19 cellular contexts compared by ENCODE assay signal in genomic region chr4:99844048-99844447, GRCh38. TPM values are rescaled to one million over a fixed set of nuclear protein-coding genes. Genes with fewer than 3 reads are reported as not detected.
DNase-seq lines count a peak whose midpoint lies in the region; ATAC-seq and TF ChIP-seq lines count a peak whose summit lies in the region.
"Had no signal": no experiment of that assay in that cellular context is flagged by ENCODE, and none has a peak within 500 bp of the region (broad histone marks: within the 10 kb centered on the region; RNA-seq: fewer than 3 reads in every experiment).

No MANE protein-coding gene starts in this region.

- H3K27ac Mint-ChIP-seq in activated CD4-positive, alpha-beta T cell treated with anti-CD3 and anti-CD28 coated beads, Interleukin-2, amount 10 ng/mL, durations not matched to agents 24 days and 14 days: no peak overlapping the region
- no peak overlapping the region for H3K27ac Mint-ChIP-seq in WTC11

- H3K4me1 ChIP-seq in DND-41 (ENCODE audit: insufficient read depth, low read length): no peaks in the 10 kb centered on the region
- peaks cover 2 to 10% of the 10 kb centered on the region in 2 donors for H3K4me1 ChIP-seq in neuronal stem cell (ENCODE audit: control insufficient read depth in 2 of 2, insufficient read depth in 1 of 2, low read depth in 1 of 2, low read length in 2 of 2)

- no peaks in the 10 kb centered on the region for H4K20me1 ChIP-seq in DND-41 (ENCODE audit: insufficient read depth, low read length)
- H4K20me1 ChIP-seq: BLaER1 treated with 17β-estradiol and CSF1 and Interleukin-3, amounts not matched to agents 10 nM and 100 nM had no signal

- intact Hi-C loops in activated CD4-positive, alpha-beta T cell treated with anti-CD3 and anti-CD28 coated beads, Interleukin-2, amount 10 ng/mL, durations not matched to agents 24 days and 14 days (cut with micrococcal nuclease): loop anchor here (10.0 kb wide), 1 partner anchor 1359 kb away; no protein-coding TSS in a partner anchor

- H3K4me3 Mint-ChIP-seq in activated CD4-positive, alpha-beta T cell treated with anti-CD3 and anti-CD28 coated beads, Interleukin-2, amount 10 ng/mL, durations not matched to agents 24 days and 14 days: no peak overlapping the region
- no peak overlapping the region for H3K4me3 Mint-ChIP-seq in WTC11

- H4K91ac ChIP-seq in neuronal stem cell (ENCODE audit: low read depth, low read length, poor library complexity): no peak overlapping the region

- no peak overlapping the region for H4K8ac ChIP-seq in neuronal stem cell (ENCODE audit: low read depth, low read length)

- H3K4me1 Mint-ChIP-seq in activated CD4-positive, alpha-beta T cell treated with anti-CD3 and anti-CD28 coated beads, Interleukin-2, amount 10 ng/mL, durations not matched to agents 24 days and 14 days: peaks cover 56% of the 10 kb centered on the region
- no peaks in the 10 kb centered on the region for H3K4me1 Mint-ChIP-seq in WTC11

- no peaks in the 10 kb centered on the region for H3K27me3 Mint-ChIP-seq in activated CD4-positive, alpha-beta T cell treated with anti-CD3 and anti-CD28 coated beads, Interleukin-2, amount 10 ng/mL, durations not matched to agents 24 days and 14 days
- H3K27me3 Mint-ChIP-seq in WTC11 (ENCODE audit: low read depth): no peaks in the 10 kb centered on the region

- no peak overlapping the region for H2BK15ac ChIP-seq in neuronal stem cell (ENCODE audit: low read length)

- no peak overlapping the region for H2BK5ac ChIP-seq in neuronal stem cell (ENCODE audit: low read length)

- H2BK120ac ChIP-seq in neuronal stem cell (ENCODE audit: low read depth, low read length): no peak overlapping the region

- H3K9me3 Mint-ChIP-seq in activated CD4-positive, alpha-beta T cell treated with anti-CD3 and anti-CD28 coated beads, Interleukin-2, amount 10 ng/mL, durations not matched to agents 24 days and 14 days: peaks cover 3% of the 10 kb centered on the region
- H3K9me3 Mint-ChIP-seq in WTC11: no peaks in the 10 kb centered on the region

- TF ChIP-seq CTCF in DND-41 (IDR thresholded peaks at IDR 0.05; ENCODE audit: borderline replicate concordance, extremely low read depth, low read length, poor library complexity, severe bottlenecking) (no peak), WTC11 (IDR thresholded peaks at IDR 0.05) (no peak)

- DNase-seq in activated CD4-positive, alpha-beta T cell treated with anti-CD3 and anti-CD28 coated beads, Interleukin-2, amount 10 ng/mL, durations not matched to agents 24 days and 14 days: peak; percentile 53
- DNase-seq in activated CD4-positive, alpha-beta T cell treated with anti-CD3 and anti-CD28 coated beads for 1 hour: no peak
- DNase-seq in DND-41: no peak
- DNase-seq in WTC11 (ENCODE audit: low spot score): no peak
- DNase-seq in neuronal stem cell (ENCODE audit: low spot score): no peak
- no peak for DNase-seq in NCI-H1694 treated with DMSO at 0.1 percent for 48 hours (lab: John Stamatoyannopoulos, UW)
- no peak for DNase-seq in foreskin melanocyte
- DNase-seq in stimulated activated CD4-positive, alpha-beta T cell treated with anti-CD3 and anti-CD28 coated beads, Interleukin-12 subunit alpha, Interleukin-12 subunit beta, amount 100 ng/mL, for 4 hours: no peak
- DNase-seq: 8988T, DMS153, HCEC 1CT, Kasumi-1, NCI-H1417, NCI-H2081 treated with DMSO at 0.1 percent for 48 hours, NCI-H226, NCI-H526 treated with DMSO at 0.1 percent for 48 hours, OCI-M1 had no signal

- H3K14ac ChIP-seq in neuronal stem cell (ENCODE audit: low read length): no peak overlapping the region

- no peak overlapping the region for H2BK12ac ChIP-seq in neuronal stem cell (ENCODE audit: low read length)

- H3K79me2 ChIP-seq in DND-41 (ENCODE audit: insufficient read depth, low read length): no peaks in the 10 kb centered on the region

- H3K4me2 ChIP-seq in DND-41 (ENCODE audit: insufficient read depth, low read length) (no peak overlapping the region), neuronal stem cell (ENCODE audit: insufficient read depth, low read length, poor library complexity, severe bottlenecking) (no peak overlapping the region)

- no peaks in the 10 kb centered on the region for H3K27me3 ChIP-seq in DND-41 (ENCODE audit: insufficient read depth, low read length, poor library complexity)
- no peaks in the 10 kb centered on the region for H3K27me3 ChIP-seq in neuronal stem cell (ENCODE audit: control insufficient read depth in 3 of 3, insufficient read depth in 3 of 3, low read depth in 1 of 3, low read length in 3 of 3)
- H3K27me3 ChIP-seq: BLaER1 treated with 17β-estradiol and CSF1 and Interleukin-3, amounts not matched to agents 10 nM and 100 nM had no signal

- H3K36me3 Mint-ChIP-seq in activated CD4-positive, alpha-beta T cell treated with anti-CD3 and anti-CD28 coated beads, Interleukin-2, amount 10 ng/mL, durations not matched to agents 24 days and 14 days (ENCODE audit: low read depth): peaks cover 52% of the 10 kb centered on the region
- H3K36me3 Mint-ChIP-seq in WTC11: no peaks in the 10 kb centered on the region

- H3K9ac ChIP-seq in DND-41 (ENCODE audit: low read depth, low read length) (no peak overlapping the region), neuronal stem cell (ENCODE audit: low read depth, low read length, poor library complexity) (no peak overlapping the region)
- H3K9ac ChIP-seq: BLaER1 treated with 17β-estradiol and CSF1 and Interleukin-3, amounts not matched to agents 10 nM and 100 nM had no signal

- H3K27ac ChIP-seq in DND-41 (ENCODE audit: low read length) (no peak overlapping the region), neuronal stem cell (replicated peaks; ENCODE audit: low read length) (no peak overlapping the region)
- H3K27ac ChIP-seq: BLaER1 treated with 17β-estradiol and CSF1 and Interleukin-3, amounts not matched to agents 10 nM and 100 nM; RWPE1 had no signal

- H3K36me3 ChIP-seq in DND-41 (ENCODE audit: insufficient read depth, low read length) (no peaks in the 10 kb centered on the region), neuronal stem cell (replicated peaks in 1 of 2; ENCODE audit: control insufficient read depth in 2 of 2, insufficient read depth in 2 of 2, low read length in 2 of 2) (no peaks in the 10 kb centered on the region)

- no peak overlapping the region for H3K4ac ChIP-seq in neuronal stem cell (ENCODE audit: low read length)

- ATAC-seq in DND-41 (ENCODE audit: insufficient read depth, low read depth): no peak
- peak; percentile 43; the same call in 1 of the 2 replicates for ATAC-seq in WTC11

- H3K4me3 ChIP-seq in DND-41 (ENCODE audit: low read depth in 1 of 2, low read length in 2 of 2) (no peak overlapping the region), neuronal stem cell (ENCODE audit: low read length in 2 of 2) (no peak overlapping the region)
- H3K4me3 ChIP-seq: BLaER1 treated with 17β-estradiol and CSF1 and Interleukin-3, amounts not matched to agents 10 nM and 100 nM had no signal

- POLR2A ChIA-PET in WTC11 (lab: Charles Lee): no interaction called here

- H2AK5ac ChIP-seq in neuronal stem cell (ENCODE audit: low read depth, low read length): no peak overlapping the region

- H3K23ac ChIP-seq in neuronal stem cell (ENCODE audit: low read depth, low read length, poor library complexity): no peak overlapping the region

- CTCF ChIA-PET in WTC11 (lab: Charles Lee): no interaction called here

- no CpG with 5 or more reads among the region's 7 CpGs for WGBS in neuronal stem cell (ENCODE audit: extremely low coverage in 2 of 2, insufficient read length in 2 of 2, insufficient replicate concordance in 1 of 2), 2 donors

- H3K9me3 ChIP-seq in DND-41 (ENCODE audit: insufficient read depth, low read length, severe bottlenecking) (no peaks in the 10 kb centered on the region), neuronal stem cell (replicated peaks in 1 of 2; ENCODE audit: control insufficient read depth in 2 of 2, insufficient read depth in 1 of 2, low read depth in 1 of 2, low read length in 2 of 2) (no peaks in the 10 kb centered on the region)

- H2AFZ ChIP-seq in DND-41 (ENCODE audit: low read depth, low read length) (0 out of 2 replicates have a peak overlapping the region, but pooled peaks have one; percentile 39), neuronal stem cell (ENCODE audit: low read length) (peak overlapping the region; percentile 75)

- H3K18ac ChIP-seq in neuronal stem cell (ENCODE audit: low read length): no peak overlapping the region

- H3K79me1 ChIP-seq in neuronal stem cell (ENCODE audit: low read depth, low read length): no peaks in the 10 kb centered on the region

TF ChIP-seq in WTC11, 78 proteins besides CTCF, POLR2A, EP300 and RAD21 (continues in another document):
- no peak for TF ChIP-seq ZNF317 (CRISPR knock-in tag; IDR thresholded peaks at IDR 0.05; ENCODE audit: borderline replicate concordance, low read depth)
- TF ChIP-seq JAZF1 (CRISPR knock-in tag; IDR thresholded peaks at IDR 0.05): no peak
- no peak for TF ChIP-seq CDX4 (CRISPR knock-in tag; IDR thresholded peaks at IDR 0.05; ENCODE audit: borderline replicate concordance)

RNA-seq across cellular contexts. Expression of gene DAPP1, which starts 27.4 kb away (rescaled TPM):
- 28.4 and 29.5 TPM in 2 replicates for total RNA-seq in activated CD4-positive, alpha-beta T cell treated with anti-CD3 and anti-CD28 coated beads, Interleukin-2, amount 10 ng/mL, durations not matched to agents 24 days and 14 days
- total RNA-seq in WTC11 (2021): 0.07 TPM in 1 of 3 replicates, not detected in the others
- not detected for polyA plus RNA-seq in neuronal stem cell (2013, experiment 1 of 2)
- polyA plus RNA-seq in neuronal stem cell (2013, experiment 2 of 2): not detected

RNA-seq across cellular contexts. Expression of gene LAMTOR3, which starts 50.2 kb away (rescaled TPM):
- total RNA-seq in activated CD4-positive, alpha-beta T cell treated with anti-CD3 and anti-CD28 coated beads, Interleukin-2, amount 10 ng/mL, durations not matched to agents 24 days and 14 days: 28.0 and 32.8 TPM in 2 replicates
- total RNA-seq in WTC11 (2021): 21.2 to 25.5 TPM (median 24.4 TPM) in 3 replicates
- 40.7 TPM for polyA plus RNA-seq in neuronal stem cell (2013, experiment 1 of 2)
- polyA plus RNA-seq in neuronal stem cell (2013, experiment 2 of 2): 42.2 TPM

Comparison
In these comparisons a context has a peak if more than half of its experiments do, and no peak if none do; other contexts are left out.
1. RNA of gene DAPP1, which starts 27.4 kb away (total RNA-seq): 28.4 to 29.5 TPM in activated CD4-positive, alpha-beta T cell treated with anti-CD3 and anti-CD28 coated beads, Interleukin-2, amount 10 ng/mL, durations not matched to agents 24 days and 14 days; 0.07 TPM in WTC11; every median in the first group is over 10 times any median in the second.